In genomic region chrX:19017271-19017670, GRCh38 we compare ENCODE assay signal across 8 cellular contexts. TPM values are rescaled to one million over a fixed set of nuclear protein-coding genes. Genes with fewer than 3 reads are reported as not detected.
DNase-seq lines count a peak whose midpoint lies in the region; ATAC-seq and TF ChIP-seq lines count a peak whose summit lies in the region.

No MANE protein-coding gene starts in this region.

- H3K4me3 ChIP-seq in heart left ventricle: no peak overlapping the region

- H3K4me3 Mint-ChIP-seq in type B pancreatic cell: no peak overlapping the region
- no peak overlapping the region for H3K4me3 Mint-ChIP-seq in activated CD4-positive, alpha-beta T cell treated with anti-CD3 and anti-CD28 coated beads, Interleukin-2, amount 10 ng/mL, durations not matched to agents 7 days and 5 days

- CTCF ChIA-PET in activated CD4-positive, alpha-beta T cell treated with anti-CD3 and anti-CD28 coated beads, Interleukin-2, amount 10 ng/mL, durations not matched to agents 7 days and 5 days (lab: Charles Lee): interaction anchor here (0.6 kb wide), 1 partner anchor 1385 kb away, joined by 3 read pairs; no protein-coding TSS in a partner anchor

- no peaks in the 10 kb centered on the region for H3K4me1 ChIP-seq in heart left ventricle

- H3K36me3 Mint-ChIP-seq in type B pancreatic cell: peaks cover 3% of the 10 kb centered on the region
- no peaks in the 10 kb centered on the region for H3K36me3 Mint-ChIP-seq in activated CD4-positive, alpha-beta T cell treated with anti-CD3 and anti-CD28 coated beads, Interleukin-2, amount 10 ng/mL, durations not matched to agents 7 days and 5 days (ENCODE audit: low read depth)

- DNase-seq in heart left ventricle (no peak), Right ventricle myocardium superior (no peak), NOMO-1 treated with dmso at 0.1 percent for 144 hours (lab: John Stamatoyannopoulos, UW; ENCODE audit: unreplicated experiment) (peak; percentile 25), fibroblast of peridontal ligament (ENCODE audit: extremely low read depth) (peak; percentile 16), type B pancreatic cell (ENCODE audit: extremely low spot score, unreplicated experiment) (no peak)
- no peak for DNase-seq in activated CD4-positive, alpha-beta T cell treated with anti-CD3 and anti-CD28 coated beads, Interleukin-2, amount 10 ng/mL, durations not matched to agents 7 days and 5 days

- H3K4me1 Mint-ChIP-seq in type B pancreatic cell (ENCODE audit: unreplicated experiment): no peaks in the 10 kb centered on the region
- no peaks in the 10 kb centered on the region for H3K4me1 Mint-ChIP-seq in activated CD4-positive, alpha-beta T cell treated with anti-CD3 and anti-CD28 coated beads, Interleukin-2, amount 10 ng/mL, durations not matched to agents 7 days and 5 days

- no peak overlapping the region for H3K27ac ChIP-seq in heart left ventricle

- H3K9me3 Mint-ChIP-seq in type B pancreatic cell: peaks cover 4% of the 10 kb centered on the region
- H3K9me3 Mint-ChIP-seq in activated CD4-positive, alpha-beta T cell treated with anti-CD3 and anti-CD28 coated beads, Interleukin-2, amount 10 ng/mL, durations not matched to agents 7 days and 5 days: no peaks in the 10 kb centered on the region

- H3K27me3 Mint-ChIP-seq in type B pancreatic cell: no peaks in the 10 kb centered on the region
- no peaks in the 10 kb centered on the region for H3K27me3 Mint-ChIP-seq in activated CD4-positive, alpha-beta T cell treated with anti-CD3 and anti-CD28 coated beads, Interleukin-2, amount 10 ng/mL, durations not matched to agents 7 days and 5 days

- H3K27ac Mint-ChIP-seq in type B pancreatic cell: no peak overlapping the region
- no peak overlapping the region for H3K27ac Mint-ChIP-seq in activated CD4-positive, alpha-beta T cell treated with anti-CD3 and anti-CD28 coated beads, Interleukin-2, amount 10 ng/mL, durations not matched to agents 7 days and 5 days

- 19 to 50% (median 37%) methylated on average over 3 of the region's 3 CpGs for WGBS in heart left ventricle, 4 donors

- intact Hi-C loops in heart left ventricle (cut with DNase I) (loop anchor here in 6 of 10 donors (5.0 to 10.0 kb wide), 3 partner anchors 315 to 622 kb away; no protein-coding TSS in a partner anchor), Right ventricle myocardium superior (cut with DNase I) (no loop called here)

- no peaks in the 10 kb centered on the region for H3K9me3 ChIP-seq in heart left ventricle

- no peaks in the 10 kb centered on the region for H3K36me3 ChIP-seq in heart left ventricle

- POLR2A ChIA-PET in activated CD4-positive, alpha-beta T cell treated with anti-CD3 and anti-CD28 coated beads, Interleukin-2, amount 10 ng/mL, durations not matched to agents 7 days and 5 days (lab: Charles Lee): no interaction called here

- ATAC-seq in heart left ventricle: peak in 1 of 4 donors; percentile 61
- ATAC-seq in Right ventricle myocardium superior (ENCODE audit: poor library complexity): no peak
- no peak for ATAC-seq in GM21423 (IDR thresholded peaks at IDR 0.05; ENCODE audit: unreplicated experiment)
- ATAC-seq in HG02798 (IDR thresholded peaks at IDR 0.05; ENCODE audit: poor library complexity, unreplicated experiment): no peak

- peaks cover 0 to 5% (median 0%) of the 10 kb centered on the region in 9 donors for H3K27me3 ChIP-seq in heart left ventricle

- TF ChIP-seq CTCF in heart left ventricle (IDR thresholded peaks at IDR 0.05) (peak in 11 of 12 donors; percentile 19 to 49 (median 40)), type B pancreatic cell (conservative IDR thresholded peaks at IDR 0.05) (peak; percentile 73)

- TF ChIP-seq POLR2A in heart left ventricle (IDR thresholded peaks at IDR 0.05): no peak

RNA-seq across cellular contexts. Expression of gene PHKA2, which starts 33.4 kb away (rescaled TPM):
- total RNA-seq in heart left ventricle: 10 to 100 TPM; 17.1 to 45.7 (median 26.9) TPM
- polyA plus RNA-seq in heart left ventricle: 10 to 100 TPM; 13.8 to 27.5 TPM
- total RNA-seq in Right ventricle myocardium superior: 47.6 TPM
- 48.1 and 55.7 TPM in 2 replicates for total RNA-seq in type B pancreatic cell (ENCODE audit: low replicate concordance)
- total RNA-seq in activated CD4-positive, alpha-beta T cell treated with anti-CD3 and anti-CD28 coated beads, Interleukin-2, amount 10 ng/mL, durations not matched to agents 7 days and 5 days: 10 to 100 TPM; 27.5 to 27.8 TPM

Comparison
In these comparisons a context has a peak if more than half of its experiments do, and no peak if none do; other contexts are left out.
1. DNase-seq: peak in NOMO-1 treated with dmso at 0.1 percent for 144 hours (single experiment) and fibroblast of peridontal ligament (single experiment); none in heart left ventricle (0 of 5), Right ventricle myocardium superior (single experiment), type B pancreatic cell (single experiment) and activated CD4-positive, alpha-beta T cell treated with anti-CD3 and anti-CD28 coated beads, Interleukin-2, amount 10 ng/mL, durations not matched to agents 7 days and 5 days (single experiment).